39 cellular contexts compared by ENCODE assay signal in the genomic region with DNA sequence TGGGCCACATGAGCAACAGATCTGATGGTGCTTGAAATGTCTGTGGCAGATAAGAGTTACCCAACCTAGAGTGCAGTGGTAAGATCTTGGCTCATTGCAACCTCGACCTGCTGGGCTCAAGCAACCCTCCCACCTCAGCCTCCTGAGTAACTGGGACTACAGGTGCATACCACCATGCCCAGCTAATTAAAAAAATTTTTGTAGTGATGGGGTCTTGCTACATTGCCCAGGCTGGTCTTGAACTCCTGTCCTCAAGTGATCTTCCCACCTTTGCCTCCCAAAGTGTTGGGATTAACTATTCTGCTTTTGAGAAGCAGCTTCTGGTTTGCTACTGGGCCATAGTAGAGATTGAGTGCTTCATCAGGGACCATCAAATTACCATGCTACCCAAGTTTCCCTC.
"Had no signal": no experiment of that assay in that cellular context is flagged by ENCODE, and none has a peak within 500 bp of the region (broad histone marks: within the 10 kb centered on the region; RNA-seq: fewer than 3 reads in every experiment).

No MANE protein-coding gene starts in this region.

- H3K4me1 Mint-ChIP-seq: activated T-helper 17 cell treated with anti-CD3 and anti-CD28 coated beads, Interleukin-2, amount 50 U/mL, for 72 hours had no signal

- FAIRE-seq: astrocyte, bronchial epithelial cell had no signal

- H3K27me3 ChIP-seq: adrenal gland, ascending aorta, body of pancreas, brain microvascular endothelial cell, breast epithelium, cardiac muscle cell had no signal

- H3K4me3 Mint-ChIP-seq: activated naive CD4-positive, alpha-beta T cell treated with anti-CD3 and anti-CD28 coated beads for 36 hours; activated naive CD4-positive, alpha-beta T cell treated with anti-CD3 and anti-CD28 coated beads, Interleukin-2, amount 10 ng/mL, durations not matched to agents 7 days and 5 days; activated naive CD4-positive, alpha-beta T cell treated with anti-CD3 and anti-CD28 coated beads, Interleukin-2, amount 50 U/mL, for 24 hours; activated naive CD8-positive, alpha-beta T cell; activated naive CD8-positive, alpha-beta T cell treated with anti-CD3 and anti-CD28 coated beads for 36 hours; activated naive CD8-positive, alpha-beta T cell treated with anti-CD3 and anti-CD28 coated beads, Interleukin-2, amount 10 ng/mL, durations not matched to agents 7 days and 5 days; activated naive CD8-positive, alpha-beta T cell treated with anti-CD3 and anti-CD28 coated beads, Interleukin-2, amount 50 U/mL, for 24 hours; activated T-cell treated with anti-CD3 and anti-CD28 coated beads, Interleukin-2, amount 50 U/mL, for 24 hours; activated T-cell treated with anti-CD3 and anti-CD28 coated beads, Interleukin-2, amount 50 U/mL, for 4 hours; activated T-cell treated with anti-CD3 and anti-CD28 coated beads, Interleukin-2, amount 50 U/mL, for 72 hours; activated T-helper 1 cell treated with anti-CD3 and anti-CD28 coated beads, Interleukin-12 subunit alpha, Interleukin-12 subunit beta, Interleukin-2, Interleukin-4 antibody, amounts not matched to agents 30 ng/mL and 10 ng/mL and 1 ng/mL, durations not matched to agents 14 hours and 24 hours and 36 hours; activated T-helper 17 cell treated with anti-CD3 and anti-CD28 coated beads, Interleukin-2, amount 50 U/mL, for 72 hours; brain; central memory CD8-positive, alpha-beta T cell had no signal

- H3K4me3 ChIP-seq: adrenal gland, ascending aorta, body of pancreas, breast epithelium, cardiac muscle cell had no signal

- H3K27me3 Mint-ChIP-seq: activated naive CD4-positive, alpha-beta T cell treated with anti-CD3 and anti-CD28 coated beads, Interleukin-2, amount 50 U/mL, for 24 hours; activated naive CD8-positive, alpha-beta T cell; activated naive CD8-positive, alpha-beta T cell treated with anti-CD3 and anti-CD28 coated beads for 36 hours; activated naive CD8-positive, alpha-beta T cell treated with anti-CD3 and anti-CD28 coated beads, Interleukin-2, amount 50 U/mL, for 24 hours; activated T-cell treated with anti-CD3 and anti-CD28 coated beads, Interleukin-2, amount 50 U/mL, for 24 hours; activated T-helper 17 cell treated with anti-CD3 and anti-CD28 coated beads, Interleukin-2, amount 50 U/mL, for 72 hours; central memory CD8-positive, alpha-beta T cell had no signal

- H3K27ac ChIP-seq: adrenal gland, ascending aorta, body of pancreas, brain microvascular endothelial cell, breast epithelium, cardiac muscle cell had no signal

- H3K36me3 ChIP-seq: adrenal gland, ascending aorta, brain microvascular endothelial cell, breast epithelium, cardiac muscle cell had no signal

- DNase-seq: activated effector memory CD4-positive, alpha-beta T cell treated with anti-CD3 and anti-CD28 coated beads, Interleukin-2, amount 50 U/mL, for 16 hours; activated effector memory CD4-positive, alpha-beta T cell treated with Interleukin-2 at 50 U/mL for 16 hours; activated gamma-delta T cell; activated gamma-delta T cell treated with Interleukin-2 at 50 U/mL for 16 hours; activated naive CD4-positive, alpha-beta T cell; activated naive CD4-positive, alpha-beta T cell treated with anti-CD3 and anti-CD28 coated beads for 36 hours; activated naive CD4-positive, alpha-beta T cell treated with anti-CD3 and anti-CD28 coated beads, Interleukin-2, amount 10 ng/mL, durations not matched to agents 7 days and 5 days; activated naive CD4-positive, alpha-beta T cell treated with anti-CD3 and anti-CD28 coated beads, Interleukin-2, amount 50 U/mL, for 16 hours; activated naive CD4-positive, alpha-beta T cell treated with Interleukin-2 at 50 U/mL for 16 hours; activated naive CD8-positive, alpha-beta T cell treated with anti-CD3 and anti-CD28 coated beads for 36 hours; activated naive CD8-positive, alpha-beta T cell treated with anti-CD3 and anti-CD28 coated beads, Interleukin-2, amount 10 ng/mL, durations not matched to agents 7 days and 5 days; activated naive CD8-positive, alpha-beta T cell treated with anti-CD3 and anti-CD28 coated beads, Interleukin-2, amount 50 U/mL, for 24 hours; activated T-cell treated with anti-CD3 and anti-CD28 coated beads, Interleukin-2, amount 50 U/mL, for 24 hours; activated T-cell treated with anti-CD3 and anti-CD28 coated beads, Interleukin-2, amount 50 U/mL, for 4 hours; activated T-cell treated with anti-CD3 and anti-CD28 coated beads, Interleukin-2, amount 50 U/mL, for 48 hours; activated T-cell treated with anti-CD3 and anti-CD28 coated beads, Interleukin-2, amount 50 U/mL, for 72 hours; adrenal gland; amniotic stem cell; amygdala; anterior cingulate cortex; aorta; body of pancreas; brain microvascular endothelial cell; caudate nucleus; central memory CD4-positive, alpha-beta T cell; cerebellar nuclear complex had no signal

- H3K9me3 Mint-ChIP-seq: activated naive CD4-positive, alpha-beta T cell treated with anti-CD3 and anti-CD28 coated beads for 36 hours; activated naive CD4-positive, alpha-beta T cell treated with anti-CD3 and anti-CD28 coated beads, Interleukin-2, amount 10 ng/mL, durations not matched to agents 7 days and 5 days; activated naive CD4-positive, alpha-beta T cell treated with anti-CD3 and anti-CD28 coated beads, Interleukin-2, amount 50 U/mL, for 24 hours; activated naive CD4-positive, alpha-beta T cell treated with anti-CD3 and anti-CD28 coated beads, Interleukin-2, amount 50 U/mL, for 72 hours; activated naive CD8-positive, alpha-beta T cell treated with anti-CD3 and anti-CD28 coated beads for 36 hours; activated naive CD8-positive, alpha-beta T cell treated with anti-CD3 and anti-CD28 coated beads, Interleukin-2, amount 10 ng/mL, durations not matched to agents 7 days and 5 days; activated naive CD8-positive, alpha-beta T cell treated with anti-CD3 and anti-CD28 coated beads, Interleukin-2, amount 50 U/mL, for 24 hours; activated T-cell treated with anti-CD3 and anti-CD28 coated beads, Interleukin-2, amount 50 U/mL, for 24 hours; activated T-cell treated with anti-CD3 and anti-CD28 coated beads, Interleukin-2, amount 50 U/mL, for 4 hours; activated T-cell treated with anti-CD3 and anti-CD28 coated beads, Interleukin-2, amount 50 U/mL, for 72 hours; activated T-helper 1 cell treated with anti-CD3 and anti-CD28 coated beads, Interleukin-12 subunit alpha, Interleukin-12 subunit beta, Interleukin-2, Interleukin-4 antibody, amounts not matched to agents 30 ng/mL and 10 ng/mL and 1 ng/mL, durations not matched to agents 14 hours and 24 hours and 36 hours; activated T-helper 17 cell treated with anti-CD3 and anti-CD28 coated beads, Interleukin-2, amount 50 U/mL, for 72 hours; activated T-helper 2 cell treated with anti-CD3 and anti-CD28 coated beads, Interferon-gamma antibody, Interleukin-2, Interleukin-4, amounts not matched to agents 10 μg/mL and 5 μg/mL and 100 μg/mL, durations not matched to agents 14 hours and 24 hours and 36 hours; brain; central memory CD8-positive, alpha-beta T cell had no signal

- ATAC-seq: activated naive CD4-positive, alpha-beta T cell treated with anti-CD3 and anti-CD28 coated beads, Interleukin-2, amount 50 U/mL, for 72 hours; activated naive CD8-positive, alpha-beta T cell treated with anti-CD3 and anti-CD28 coated beads, Interleukin-2, amount 50 U/mL, for 24 hours; activated T-cell treated with anti-CD3 and anti-CD28 coated beads, Interleukin-2, amount 50 U/mL, for 4 hours; activated T-cell treated with anti-CD3 and anti-CD28 coated beads, Interleukin-2, amount 50 U/mL, for 72 hours; activated T-helper 17 cell treated with anti-CD3 and anti-CD28 coated beads, Interleukin-2, amount 50 U/mL, for 72 hours; body of pancreas had no signal

- H3K9me3 ChIP-seq: adrenal gland, ascending aorta, body of pancreas, breast epithelium had no signal

- H3K27ac Mint-ChIP-seq: activated naive CD4-positive, alpha-beta T cell treated with anti-CD3 and anti-CD28 coated beads for 36 hours; activated naive CD4-positive, alpha-beta T cell treated with anti-CD3 and anti-CD28 coated beads, Interleukin-2, amount 10 ng/mL, durations not matched to agents 7 days and 5 days; activated naive CD4-positive, alpha-beta T cell treated with anti-CD3 and anti-CD28 coated beads, Interleukin-2, amount 50 U/mL, for 24 hours; activated naive CD4-positive, alpha-beta T cell treated with anti-CD3 and anti-CD28 coated beads, Interleukin-2, amount 50 U/mL, for 72 hours; activated naive CD8-positive, alpha-beta T cell; activated naive CD8-positive, alpha-beta T cell treated with anti-CD3 and anti-CD28 coated beads for 36 hours; activated naive CD8-positive, alpha-beta T cell treated with anti-CD3 and anti-CD28 coated beads, Interleukin-2, amount 10 ng/mL, durations not matched to agents 7 days and 5 days; activated naive CD8-positive, alpha-beta T cell treated with anti-CD3 and anti-CD28 coated beads, Interleukin-2, amount 50 U/mL, for 24 hours; activated T-cell treated with anti-CD3 and anti-CD28 coated beads, Interleukin-2, amount 50 U/mL, for 24 hours; activated T-cell treated with anti-CD3 and anti-CD28 coated beads, Interleukin-2, amount 50 U/mL, for 72 hours; activated T-helper 1 cell treated with anti-CD3 and anti-CD28 coated beads, Interleukin-12 subunit alpha, Interleukin-12 subunit beta, Interleukin-2, Interleukin-4 antibody, amounts not matched to agents 30 ng/mL and 10 ng/mL and 1 ng/mL, durations not matched to agents 14 hours and 24 hours and 36 hours; activated T-helper 17 cell treated with anti-CD3 and anti-CD28 coated beads, Interleukin-2, amount 50 U/mL, for 72 hours; activated T-helper 2 cell treated with anti-CD3 and anti-CD28 coated beads, Interferon-gamma antibody, Interleukin-2, Interleukin-4, amounts not matched to agents 10 μg/mL and 5 μg/mL and 100 μg/mL, durations not matched to agents 14 hours and 24 hours and 36 hours; brain had no signal

- H3K36me3 Mint-ChIP-seq: activated naive CD8-positive, alpha-beta T cell had no signal
